2 cellular contexts compared by ENCODE assay signal in the genomic region with DNA sequence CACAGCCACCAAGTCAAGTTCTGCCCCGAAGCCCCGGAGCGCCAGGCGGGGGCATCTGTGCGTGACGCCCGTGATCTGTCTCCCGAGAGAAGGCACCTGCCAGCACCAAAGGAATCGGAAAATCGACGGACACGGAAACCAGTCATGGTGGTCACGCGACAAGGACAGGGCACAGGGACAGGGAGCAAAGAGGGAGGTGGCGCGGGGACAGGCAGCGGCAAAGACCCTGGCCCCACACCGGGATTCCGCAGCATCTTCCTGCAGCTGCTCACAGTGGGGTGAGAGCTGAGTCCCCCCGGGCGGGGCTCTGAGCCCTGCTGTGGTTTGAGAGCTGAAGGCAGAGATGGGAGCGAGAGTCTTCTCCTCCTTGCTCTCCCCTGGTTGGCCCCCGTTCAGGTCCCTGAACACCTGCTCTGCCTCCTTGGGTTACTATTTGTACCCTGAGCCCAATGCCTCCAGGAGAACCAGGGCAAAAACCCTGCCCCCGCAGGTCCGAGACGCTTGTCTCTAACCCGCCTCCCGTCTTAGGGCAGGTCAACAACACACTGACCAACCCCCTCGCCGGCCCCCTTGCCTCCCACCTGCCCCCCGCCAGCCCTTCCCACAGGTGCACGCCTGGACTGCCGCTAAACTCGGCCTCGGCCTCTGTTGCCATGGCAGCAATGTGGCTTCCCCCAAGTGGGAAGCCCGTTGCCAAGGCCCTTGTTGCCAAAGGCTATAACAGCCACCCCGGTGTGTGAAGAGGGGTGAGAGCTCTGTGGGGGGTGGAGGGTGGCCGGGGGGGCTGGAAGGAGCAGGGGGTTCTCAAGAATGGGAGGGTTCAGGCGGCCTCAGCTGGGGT.
A peak's percentile ranks its signal among the peaks of the same experiment; 100 is the strongest.
TF ChIP-seq lines count a peak whose summit lies in the region.

No MANE protein-coding gene starts in this region.

TF ChIP-seq in HEK293, 187 proteins besides CTCF, POLR2A, EP300 and RAD21 (continued from another document):
- TF ChIP-seq ZIC2 (tag by site-specific recombination; IDR thresholded peaks at IDR 0.05) (peak; percentile 54; the same call in 1 of the 2 replicates), ZNF433 (tag by site-specific recombination; IDR thresholded peaks at IDR 0.05; ENCODE audit: low read depth) (no peak)
TF ChIP-seq in HEK293: peak in this region for 3.

TF ChIP-seq in WTC11, 78 proteins besides CTCF, POLR2A, EP300 and RAD21 (continued from another document):
- TF ChIP-seq, protein P1, sequence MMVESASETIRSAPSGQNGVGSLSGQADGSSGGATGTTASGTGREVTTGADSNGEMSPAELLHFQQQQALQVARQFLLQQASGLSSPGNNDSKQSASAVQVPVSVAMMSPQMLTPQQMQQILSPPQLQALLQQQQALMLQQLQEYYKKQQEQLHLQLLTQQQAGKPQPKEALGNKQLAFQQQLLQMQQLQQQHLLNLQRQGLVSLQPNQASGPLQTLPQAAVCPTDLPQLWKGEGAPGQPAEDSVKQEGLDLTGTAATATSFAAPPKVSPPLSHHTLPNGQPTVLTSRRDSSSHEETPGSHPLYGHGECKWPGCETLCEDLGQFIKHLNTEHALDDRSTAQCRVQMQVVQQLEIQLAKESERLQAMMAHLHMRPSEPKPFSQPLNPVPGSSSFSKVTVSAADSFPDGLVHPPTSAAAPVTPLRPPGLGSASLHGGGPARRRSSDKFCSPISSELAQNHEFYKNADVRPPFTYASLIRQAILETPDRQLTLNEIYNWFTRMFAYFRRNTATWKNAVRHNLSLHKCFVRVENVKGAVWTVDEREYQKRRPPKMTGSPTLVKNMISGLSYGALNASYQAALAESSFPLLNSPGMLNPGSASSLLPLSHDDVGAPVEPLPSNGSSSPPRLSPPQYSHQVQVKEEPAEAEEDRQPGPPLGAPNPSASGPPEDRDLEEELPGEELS (CRISPR knock-in tag; IDR thresholded peaks at IDR 0.05), result 0 out of 2 replicates have a peak, but pooled peaks have one; percentile 10
- 0 out of 2 replicates have a peak, but pooled peaks have one; percentile 55 for TF ChIP-seq FOXP1 (CRISPR knock-in tag; IDR thresholded peaks at IDR 0.05; ENCODE audit: borderline replicate concordance)
TF ChIP-seq in WTC11: peak in this region for 2.
